Comparison of ENCODE assay signal across 12 cellular contexts in the genomic region with DNA sequence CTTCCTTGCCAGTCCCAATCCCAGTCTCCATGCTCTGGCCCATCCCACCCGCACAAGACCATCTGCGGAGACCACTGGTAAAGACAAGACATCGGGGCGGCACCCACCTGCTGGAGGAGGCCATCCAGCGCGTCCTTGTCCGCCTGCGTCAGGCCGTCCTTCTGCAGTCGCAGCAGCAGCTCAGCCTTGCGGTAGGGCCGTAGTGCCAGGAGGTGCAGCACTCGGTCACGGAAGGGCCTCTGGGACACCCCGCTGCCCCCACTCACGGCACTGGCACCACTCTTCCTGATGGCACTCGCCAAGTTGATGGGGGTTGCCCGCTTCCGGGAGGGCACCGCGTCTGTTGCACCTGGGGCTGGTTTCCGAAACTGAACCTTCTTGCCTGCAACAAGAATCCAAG. TPM values are rescaled to one million over a fixed set of nuclear protein-coding genes. Genes with fewer than 3 reads are reported as not detected.
DNase-seq lines count a peak whose midpoint lies in the region; ATAC-seq and TF ChIP-seq lines count a peak whose summit lies in the region.
"Had no signal": no experiment of that assay in that cellular context is flagged by ENCODE, and none has a peak within 500 bp of the region (broad histone marks: within the 10 kb centered on the region; RNA-seq: fewer than 3 reads in every experiment).

No MANE protein-coding gene starts in this region.

- H4K91ac ChIP-seq in trophoblast cell (ENCODE audit: low read depth, low read length), result peak overlapping the region; percentile 73

- H3K4me1 ChIP-seq in trophoblast cell (ENCODE audit: control insufficient read depth in 1 of 2, insufficient read depth in 2 of 2, low read length in 2 of 2), result peaks cover 21 to 23% of the 10 kb centered on the region in 2 experiments

- H3K18ac ChIP-seq in trophoblast cell (ENCODE audit: low read length), result peak overlapping the region; percentile 39

- TF ChIP-seq CTCF in natural killer cell (IDR thresholded peaks at IDR 0.05) (no peak), coronary artery (IDR thresholded peaks at IDR 0.05) (no peak), dorsolateral prefrontal cortex (IDR thresholded peaks at IDR 0.05 in 54 of 56, conservative IDR thresholded peaks at IDR 0.05 in 2 of 56; ENCODE audit: low read depth in 1 of 56, partially characterized antibody in 56 of 56) (no peak)

- H3K4me2 ChIP-seq in trophoblast cell (ENCODE audit: low read length), result no peak overlapping the region

- no peak overlapping the region for H2BK5ac ChIP-seq in trophoblast cell (ENCODE audit: low read depth, low read length, poor library complexity)

- no peak overlapping the region for H3K9ac ChIP-seq in trophoblast cell (ENCODE audit: low read length)
- H3K9ac ChIP-seq: parathyroid adenoma had no signal

- H2AFZ ChIP-seq in trophoblast cell (ENCODE audit: insufficient read depth, low read length, poor library complexity), result no peak overlapping the region
- H2AFZ ChIP-seq: parathyroid adenoma, PC-9 had no signal

- no peaks in the 10 kb centered on the region for H3K79me2 ChIP-seq in trophoblast cell (ENCODE audit: control insufficient read depth, insufficient read depth, low read length, poor library complexity)

- H3K4me3 ChIP-seq in coronary artery (no peak overlapping the region), trophoblast cell (ENCODE audit: low read depth, low read length) (no peak overlapping the region), dorsolateral prefrontal cortex (no peak overlapping the region)
- H3K4me3 ChIP-seq: PC-9 had no signal

- H3K36me3 Mint-ChIP-seq in natural killer cell, result no peaks in the 10 kb centered on the region
- no peaks in the 10 kb centered on the region for H3K36me3 Mint-ChIP-seq in natural killer cell treated with Interleukin-12 subunit alpha and Interleukin-12 subunit beta and Interleukin-15 and Interleukin-18, amount 100 ng/mL, for 72 hours

- peak overlapping the region; percentile 12 for H3K14ac ChIP-seq in trophoblast cell (ENCODE audit: low read length)

- H3K9me3 Mint-ChIP-seq in natural killer cell, result no peaks in the 10 kb centered on the region
- no peaks in the 10 kb centered on the region for H3K9me3 Mint-ChIP-seq in natural killer cell treated with Interleukin-12 subunit alpha and Interleukin-12 subunit beta and Interleukin-15 and Interleukin-18, amount 100 ng/mL, for 72 hours
- H3K9me3 Mint-ChIP-seq: endodermal cell had no signal

- no peak overlapping the region for H3K4ac ChIP-seq in trophoblast cell (ENCODE audit: low read depth, low read length)

- peaks cover 5 to 20% of the 10 kb centered on the region in 2 donors for H3K4me1 Mint-ChIP-seq in natural killer cell
- H3K4me1 Mint-ChIP-seq in natural killer cell treated with Interleukin-12 subunit alpha and Interleukin-12 subunit beta and Interleukin-15 and Interleukin-18, amount 100 ng/mL, for 72 hours (ENCODE audit: low read depth in 2 of 2), result peaks cover under 1 to 15% of the 10 kb centered on the region in 2 donors
- H3K4me1 Mint-ChIP-seq: endodermal cell had no signal

- H4K8ac ChIP-seq in trophoblast cell (ENCODE audit: low read depth, low read length), result no peak overlapping the region

- peak overlapping the region; percentile 68 to 98 for H3K27ac ChIP-seq in coronary artery
- no peak overlapping the region for H3K27ac ChIP-seq in trophoblast cell (ENCODE audit: low read depth, low read length)
- H3K27ac ChIP-seq in dorsolateral prefrontal cortex, result peak overlapping the region in 7 of 59 donors; percentile 5 to 70 (median 35)
- H3K27ac ChIP-seq: WERI-Rb-1 had no signal

- no peak overlapping the region for H2BK12ac ChIP-seq in trophoblast cell (ENCODE audit: low read length)

- intact Hi-C loops in natural killer cell (cut with micrococcal nuclease) (no loop called here), dorsolateral prefrontal cortex (cut with DNase I) (loop anchor here in 1 of 2 donors (5.0 to 10.0 kb wide), 3 partner anchors 83 to 381 kb away; partner anchors contain the start of genes FKBP8 and REX1BD)

- H3K23ac ChIP-seq in trophoblast cell (ENCODE audit: low read length), result no peak overlapping the region

- H4K12ac ChIP-seq in trophoblast cell (ENCODE audit: low read depth, low read length), result no peak overlapping the region

- DNase-seq in natural killer cell (no peak), coronary artery (ENCODE audit: low spot score) (no peak), trophoblast cell (no peak), SW480 (ENCODE audit: low spot score) (no peak), medulla oblongata (ENCODE audit: extremely low spot score) (no peak), GM03348 (ENCODE audit: low spot score) (no peak), dorsolateral prefrontal cortex (no peak)
- no peak for DNase-seq in natural killer cell treated with Interleukin-12 subunit alpha and Interleukin-12 subunit beta and Interleukin-15 and Interleukin-18, amount 100 ng/mL, for 72 hours (ENCODE audit: low spot score)

- no peaks in the 10 kb centered on the region for H3K27me3 Mint-ChIP-seq in natural killer cell (ENCODE audit: low read depth in 2 of 2)
- no peaks in the 10 kb centered on the region for H3K27me3 Mint-ChIP-seq in natural killer cell treated with Interleukin-12 subunit alpha and Interleukin-12 subunit beta and Interleukin-15 and Interleukin-18, amount 100 ng/mL, for 72 hours

- H3K9me3 ChIP-seq in trophoblast cell (ENCODE audit: insufficient read depth, low read depth, low read length), result no peaks in the 10 kb centered on the region

- peak overlapping the region; percentile 31 for H2AK5ac ChIP-seq in trophoblast cell (ENCODE audit: low read length)

- no peaks in the 10 kb centered on the region for H3K27me3 ChIP-seq in trophoblast cell (ENCODE audit: insufficient read depth, low read length)
- no peaks in the 10 kb centered on the region for H3K27me3 ChIP-seq in dorsolateral prefrontal cortex

- H3K79me1 ChIP-seq in trophoblast cell (ENCODE audit: low read length), result peaks cover 13% of the 10 kb centered on the region

- peaks cover 52 to 56% of the 10 kb centered on the region in 2 experiments for H3K36me3 ChIP-seq in trophoblast cell (ENCODE audit: control insufficient read depth in 1 of 2, insufficient read depth in 2 of 2, low read length in 2 of 2)

- peak overlapping the region; percentile 34 to 51 for H3K27ac Mint-ChIP-seq in natural killer cell
- no peak overlapping the region for H3K27ac Mint-ChIP-seq in natural killer cell treated with Interleukin-12 subunit alpha and Interleukin-12 subunit beta and Interleukin-15 and Interleukin-18, amount 100 ng/mL, for 72 hours
- H3K27ac Mint-ChIP-seq: endodermal cell had no signal

- WGBS in trophoblast cell (ENCODE audit: extremely low coverage, insufficient coverage, insufficient read length), result no CpG with 5 or more reads among the region's 22 CpGs

- H3K4me3 Mint-ChIP-seq in natural killer cell, result no peak overlapping the region
- H3K4me3 Mint-ChIP-seq in natural killer cell treated with Interleukin-12 subunit alpha and Interleukin-12 subunit beta and Interleukin-15 and Interleukin-18, amount 100 ng/mL, for 72 hours, result no peak overlapping the region
- H3K4me3 Mint-ChIP-seq: endodermal cell had no signal

- ATAC-seq in natural killer cell, result no peak
- ATAC-seq in natural killer cell treated with Interleukin-12 subunit alpha and Interleukin-12 subunit beta and Interleukin-15 and Interleukin-18, amount 100 ng/mL, for 72 hours, result no peak

- H2BK120ac ChIP-seq in trophoblast cell (ENCODE audit: insufficient read depth, low read length, poor library complexity), result no peak overlapping the region

RNA-seq across cellular contexts. Expression of gene ISYNA1, which starts 23.5 kb away (rescaled TPM):
- 10 to 100 TPM; 39.7 to 53.6 (median 40.1) TPM for total RNA-seq in natural killer cell
- 10 to 100 TPM; 19.0 to 25.6 TPM for total RNA-seq in natural killer cell treated with Interleukin-12 subunit alpha and Interleukin-12 subunit beta and Interleukin-15 and Interleukin-18, amount 100 ng/mL, for 72 hours
- 476 and 488 TPM in 2 replicates for polyA plus RNA-seq in trophoblast cell (2013)
- total RNA-seq in dorsolateral prefrontal cortex, result 100 to 1,000 TPM in 1 of 120 experiments, 10 to 100 TPM in 118, 1 to 10 TPM in 1; 7.4 to 118 (median 26.3) TPM

RNA-seq across cellular contexts. Expression of gene SSBP4, which starts 42.3 kb away (rescaled TPM):
- 100 to 1,000 TPM; 137 to 169 (median 158) TPM for total RNA-seq in natural killer cell
- 100 to 1,000 TPM; 112 to 271 TPM for total RNA-seq in natural killer cell treated with Interleukin-12 subunit alpha and Interleukin-12 subunit beta and Interleukin-15 and Interleukin-18, amount 100 ng/mL, for 72 hours
- 51.1 and 52.0 TPM in 2 replicates for polyA plus RNA-seq in trophoblast cell (2013)
- 100 to 1,000 TPM in 39 of 120 experiments, 10 to 100 TPM in 81; 42.5 to 168 (median 93.8) TPM for total RNA-seq in dorsolateral prefrontal cortex

Comparison
In these comparisons a context has a peak if more than half of its experiments do, and no peak if none do; other contexts are left out.
1. H3K27ac Mint-ChIP-seq: peak in natural killer cell (2 of 2); none in natural killer cell treated with Interleukin-12 subunit alpha and Interleukin-12 subunit beta and Interleukin-15 and Interleukin-18, amount 100 ng/mL, for 72 hours (0 of 2).